ENCODE assay signal across 2 cellular contexts in the genomic region with DNA sequence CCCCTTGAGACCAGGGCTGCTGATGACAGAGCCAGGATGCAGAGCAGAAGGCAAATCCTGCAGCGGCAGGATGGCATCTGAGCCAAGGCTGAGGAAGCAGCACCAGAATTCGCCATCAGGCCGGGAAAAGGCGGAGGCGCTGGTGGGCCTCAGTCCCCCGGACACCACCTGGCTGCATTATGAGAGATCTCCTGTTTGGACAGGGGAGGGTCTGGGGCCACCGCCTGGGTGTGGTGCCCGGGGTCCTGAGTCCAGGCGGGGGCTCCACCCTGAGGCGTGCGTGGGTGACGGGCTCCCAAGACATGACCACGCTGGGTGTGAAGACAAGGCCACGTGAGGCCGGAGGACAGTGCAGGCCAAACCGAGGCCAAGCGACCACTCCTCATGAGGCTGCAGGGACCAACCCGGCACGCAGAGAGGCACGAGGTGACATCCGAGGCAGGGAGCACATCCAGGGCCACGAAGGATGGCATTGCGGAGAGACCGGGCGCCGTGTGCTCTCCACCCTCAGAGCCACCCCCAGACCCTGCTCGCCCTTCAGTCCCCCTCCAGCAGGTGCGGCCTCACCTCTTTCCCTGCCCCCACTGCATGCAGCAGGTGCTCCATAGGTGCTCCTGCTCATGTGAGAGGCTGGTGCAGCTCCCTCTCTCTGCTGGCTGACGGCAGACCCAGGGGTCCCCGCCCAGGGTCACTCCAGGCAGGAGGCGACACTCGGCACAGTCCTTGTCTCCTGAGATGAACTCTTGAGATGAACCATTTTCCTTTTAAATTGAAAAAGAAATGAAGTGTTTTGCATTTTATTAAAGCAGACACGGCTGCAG.
TF ChIP-seq lines count a peak whose summit lies in the region.

No MANE protein-coding gene starts in this region.

TF ChIP-seq in HepG2, 621 proteins besides CTCF, POLR2A, EP300 and RAD21 (continued from another document):
- TF ChIP-seq, protein P1, sequence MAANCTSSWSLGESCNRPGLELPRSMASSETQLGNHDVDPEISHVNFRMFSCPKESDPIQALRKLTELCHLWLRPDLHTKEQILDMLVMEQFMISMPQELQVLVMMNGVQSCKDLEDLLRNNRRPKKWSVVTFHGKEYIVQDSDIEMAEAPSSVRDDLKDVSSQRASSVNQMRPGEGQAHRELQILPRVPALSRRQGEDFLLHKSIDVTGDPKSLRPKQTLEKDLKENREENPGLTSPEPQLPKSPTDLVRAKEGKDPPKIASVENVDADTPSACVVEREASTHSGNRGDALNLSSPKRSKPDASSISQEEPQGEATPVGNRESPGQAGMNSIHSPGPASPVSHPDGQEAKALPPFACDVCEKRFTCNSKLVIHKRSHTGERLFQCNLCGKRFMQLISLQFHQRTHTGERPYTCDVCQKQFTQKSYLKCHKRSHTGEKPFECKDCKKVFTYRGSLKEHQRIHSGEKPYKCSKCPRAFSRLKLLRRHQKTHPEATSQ (CRISPR knock-in tag; IDR thresholded peaks at IDR 0.05; ENCODE audit: borderline replicate concordance): no peak

TF ChIP-seq in WTC11, 78 proteins besides CTCF, POLR2A, EP300 and RAD21 (continued from another document):
- TF ChIP-seq, protein P2, sequence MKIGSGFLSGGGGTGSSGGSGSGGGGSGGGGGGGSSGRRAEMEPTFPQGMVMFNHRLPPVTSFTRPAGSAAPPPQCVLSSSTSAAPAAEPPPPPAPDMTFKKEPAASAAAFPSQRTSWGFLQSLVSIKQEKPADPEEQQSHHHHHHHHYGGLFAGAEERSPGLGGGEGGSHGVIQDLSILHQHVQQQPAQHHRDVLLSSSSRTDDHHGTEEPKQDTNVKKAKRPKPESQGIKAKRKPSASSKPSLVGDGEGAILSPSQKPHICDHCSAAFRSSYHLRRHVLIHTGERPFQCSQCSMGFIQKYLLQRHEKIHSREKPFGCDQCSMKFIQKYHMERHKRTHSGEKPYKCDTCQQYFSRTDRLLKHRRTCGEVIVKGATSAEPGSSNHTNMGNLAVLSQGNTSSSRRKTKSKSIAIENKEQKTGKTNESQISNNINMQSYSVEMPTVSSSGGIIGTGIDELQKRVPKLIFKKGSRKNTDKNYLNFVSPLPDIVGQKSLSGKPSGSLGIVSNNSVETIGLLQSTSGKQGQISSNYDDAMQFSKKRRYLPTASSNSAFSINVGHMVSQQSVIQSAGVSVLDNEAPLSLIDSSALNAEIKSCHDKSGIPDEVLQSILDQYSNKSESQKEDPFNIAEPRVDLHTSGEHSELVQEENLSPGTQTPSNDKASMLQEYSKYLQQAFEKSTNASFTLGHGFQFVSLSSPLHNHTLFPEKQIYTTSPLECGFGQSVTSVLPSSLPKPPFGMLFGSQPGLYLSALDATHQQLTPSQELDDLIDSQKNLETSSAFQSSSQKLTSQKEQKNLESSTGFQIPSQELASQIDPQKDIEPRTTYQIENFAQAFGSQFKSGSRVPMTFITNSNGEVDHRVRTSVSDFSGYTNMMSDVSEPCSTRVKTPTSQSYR (CRISPR knock-in tag; IDR thresholded peaks at IDR 0.05): 0 out of 2 replicates have a peak, but pooled peaks have one; percentile 16
